In the genomic region with DNA sequence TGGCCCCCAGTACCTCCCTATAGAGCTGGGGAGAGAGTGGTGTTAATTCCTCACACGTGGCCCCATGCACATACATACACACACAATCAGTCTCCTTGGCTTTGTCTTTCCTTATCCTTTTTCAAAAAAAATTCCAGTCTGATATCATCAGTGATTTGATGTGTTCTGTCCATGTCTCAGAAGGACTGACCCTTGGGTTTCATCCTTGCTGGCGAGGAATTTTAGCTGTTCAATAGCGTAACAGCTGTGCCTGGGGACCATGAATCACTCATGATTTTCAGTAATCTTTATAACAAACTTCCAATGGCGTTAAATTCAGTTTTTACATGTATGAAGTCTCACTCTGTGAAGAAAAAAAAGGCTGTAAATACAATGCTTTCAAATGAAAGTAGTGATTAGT, we compare ENCODE assay signal across 19 cellular contexts.
"Had no signal": no experiment of that assay in that cellular context is flagged by ENCODE, and none has a peak within 500 bp of the region (broad histone marks: within the 10 kb centered on the region; RNA-seq: fewer than 3 reads in every experiment).

No MANE protein-coding gene starts in this region.

- DNase-seq: KBM-7, MM.1S, NCI-H1092 treated with DMSO at 0.1 percent for 48 hours, NCI-H1436, NCI-H187, NCI-H2029, NCI-H2081 treated with DMSO at 0.1 percent for 48 hours, NCI-H2171, NCI-H226, NCI-H446, NCI-H510A, NCI-H524 treated with DMSO at 0.1 percent for 48 hours, NCI-H69, NCI-H774, Right ventricle myocardium superior, RPMI8226, SIG-M5 had no signal

- H3K9me3 ChIP-seq: SJSA1 had no signal

- H3K27ac ChIP-seq: SJSA1, SK-N-MC had no signal

- H3K36me3 ChIP-seq: SJSA1 had no signal

- H3K4me3 ChIP-seq: SJSA1, SK-N-MC had no signal

- H3K27me3 ChIP-seq: SJSA1 had no signal

- H3K4me1 ChIP-seq: SJSA1 had no signal
